7 cellular contexts compared by ENCODE assay signal in genomic region chr15:83284563-83285283, GRCh38.
DNase-seq lines count a peak whose midpoint lies in the region; ATAC-seq and FAIRE-seq lines count a peak whose summit lies in the region.

TSS of gene BNC1 (minus strand) at chr15:83284664. CDS start at chr15:83284628, 36 bp downstream.

- ATAC-seq in stimulated activated naive CD8-positive, alpha-beta T cell treated with anti-CD3 and anti-CD28 coated beads, Interleukin-15, Interleukin-2, amounts not matched to agents 100 U/mL and 50 U/mL, for 24 hours: peak; percentile 32
- no peak for ATAC-seq in HG03460 (IDR thresholded peaks at IDR 0.05; ENCODE audit: unreplicated experiment)

- DNase-seq in HTR-8/SVneo (ENCODE audit: insufficient read length, low spot score): peak; percentile 30
- DNase-seq in astrocyte of the hippocampus (ENCODE audit: low read depth, low spot score): peak; percentile 66
- DNase-seq in iris pigment epithelial cell (ENCODE audit: low read depth): peak; percentile 50
- peak; percentile 4 for DNase-seq in stimulated activated naive CD8-positive, alpha-beta T cell treated with anti-CD3 and anti-CD28 coated beads, Interleukin-15, Interleukin-2, amounts not matched to agents 100 U/mL and 50 U/mL, for 24 hours
- no peak for DNase-seq in NCI-H1048 (lab: John Stamatoyannopoulos, UW)
- DNase-seq in superior temporal gyrus (ENCODE audit: extremely low spot score): no peak

- no peak for FAIRE-seq in HTR-8/SVneo (lab: Jason Lieb, UNC)

Comparison
In these comparisons a context has a peak if more than half of its experiments do, and no peak if none do; other contexts are left out.
1. DNase-seq: peak in HTR-8/SVneo (single experiment), astrocyte of the hippocampus (single experiment), iris pigment epithelial cell (single experiment) and stimulated activated naive CD8-positive, alpha-beta T cell treated with anti-CD3 and anti-CD28 coated beads, Interleukin-15, Interleukin-2, amounts not matched to agents 100 U/mL and 50 U/mL, for 24 hours (single experiment); none in NCI-H1048 (single experiment) and superior temporal gyrus (single experiment).